In genomic region chr2:113318941-113319340, GRCh38 we compare ENCODE assay signal across 6 cellular contexts. TPM values are rescaled to one million over a fixed set of nuclear protein-coding genes. Genes with fewer than 3 reads are reported as not detected.
A peak's percentile ranks its signal among the peaks of the same experiment; 100 is the strongest.
DNase-seq lines count a peak whose midpoint lies in the region; ATAC-seq and TF ChIP-seq lines count a peak whose summit lies in the region.
"Not testable (repeated sequence)": the region's sequence is repeated elsewhere in the genome, so short reads cannot be mapped to it uniquely, and the experiment has no call there.
"Had no signal": no experiment of that assay in that cellular context is flagged by ENCODE, and none has a peak within 500 bp of the region (broad histone marks: within the 10 kb centered on the region; RNA-seq: fewer than 3 reads in every experiment).

No MANE protein-coding gene starts in this region.

- H3K4me3 Mint-ChIP-seq in HFFc6: not testable (repeated sequence)

- not testable (repeated sequence) for H3K27ac Mint-ChIP-seq in HFFc6

- not testable (repeated sequence) for BruUV-seq in PC-3 (replicated peaks; lab: Mats Ljungman, UMichigan)

- not testable (repeated sequence) for H3K4me2 ChIP-seq in PC-3 (ENCODE audit: low read length)

- not testable (repeated sequence) for H3K9me2 ChIP-seq in PC-3 (replicated peaks; ENCODE audit: low read length)

- not testable (repeated sequence) for H3K4me1 ChIP-seq in HEK293 (ENCODE audit: control insufficient read depth, insufficient read depth, low read length)
- H3K4me1 ChIP-seq in PC-3 (ENCODE audit: insufficient read depth, low read length): peaks cover 15% of the 10 kb centered on the region; the same call in 1 of the 2 replicates

- H3K4me3 ChIP-seq in HEK293 (ENCODE audit: low read depth, low read length); PC-3 (ENCODE audit: low read length): not testable (repeated sequence)

- peak; percentile 24 for DNase-seq in EH (ENCODE audit: low read depth)
- DNase-seq in HFFc6: peak; percentile 13
- peak; percentile 20 for DNase-seq in PC-3
- not testable (repeated sequence) for DNase-seq in left colon

- H3K9ac ChIP-seq in PC-3 (ENCODE audit: low read length): not testable (repeated sequence)

- H3K27me3 Mint-ChIP-seq in HFFc6 (ENCODE audit: insufficient read depth): not testable (repeated sequence)

- intact Hi-C loops in PC-3 (cut with micrococcal nuclease); left colon (cut with DNase I, micrococcal nuclease): not testable (repeated sequence)

- not testable (repeated sequence) for H3F3A ChIP-seq in PC-3 (ENCODE audit: low read length, unreplicated experiment)

- POLR2A ChIA-PET in HEK293 (lab: Yijun Ruan, JAX); PC-3 (lab: Charles Lee; ENCODE audit: unreplicated experiment): not testable (repeated sequence)

- peaks cover 15% of the 10 kb centered on the region for H3K4me1 Mint-ChIP-seq in HFFc6 (ENCODE audit: low read depth)

- CTCF ChIA-PET in HEK293 (lab: Yijun Ruan, JAX); PC-3 (lab: Charles Lee): not testable (repeated sequence)

- H3K36me3 ChIP-seq in HEK293 (ENCODE audit: control insufficient read depth in 2 of 2, insufficient read depth in 1 of 2, low read length in 2 of 2); PC-3 (ENCODE audit: low read depth, low read length): not testable (repeated sequence)

- H3K9me3 Mint-ChIP-seq in HFFc6: not testable (repeated sequence)

- H3K79me2 ChIP-seq in PC-3 (ENCODE audit: low read length): not testable (repeated sequence)

- H3K27ac ChIP-seq in HEK293 (ENCODE audit: extremely low read depth, low read depth, low read length); PC-3 (ENCODE audit: low read length): not testable (repeated sequence)

- not testable (repeated sequence) for TF ChIP-seq CTCF in HEK293 (tag by site-specific recombination; IDR thresholded peaks at IDR 0.05); HFFc6 (IDR thresholded peaks at IDR 0.05); PC-3 (conservative IDR thresholded peaks at IDR 0.05; ENCODE audit: low read depth, low read length)

- H3K27me3 ChIP-seq in PC-3 (ENCODE audit: low read length): not testable (repeated sequence)

- peak; percentile 76 for ATAC-seq in PC-3
- peak; percentile 16 for ATAC-seq in left colon

- H4K20me1 ChIP-seq in PC-3 (ENCODE audit: low read length): not testable (repeated sequence)

- H2AFZ ChIP-seq in PC-3 (ENCODE audit: low read length): not testable (repeated sequence)

- not testable (repeated sequence) for H3K36me3 Mint-ChIP-seq in HFFc6 (ENCODE audit: low read depth)

- H3K9me3 ChIP-seq in HEK293 (ENCODE audit: control insufficient read depth, insufficient read depth, low read depth, low read length); PC-3 (ENCODE audit: low read length): not testable (repeated sequence)

TF ChIP-seq in HEK293, 187 proteins besides CTCF, POLR2A, EP300 and RAD21:
- TF ChIP-seq ZNF366 (tag by site-specific recombination; conservative IDR thresholded peaks at IDR 0.05) (0 out of 2 replicates have a peak, but pooled peaks have one; percentile 23), ZNF843 (tag by site-specific recombination; IDR thresholded peaks at IDR 0.05) (peak; percentile 64; the same call in 1 of the 2 replicates), ZEB2 (tag by site-specific recombination; IDR thresholded peaks at IDR 0.05) (0 out of 2 replicates have a peak, but pooled peaks have one; percentile 26), FEZF1 (tag by site-specific recombination; IDR thresholded peaks at IDR 0.05) (peak; percentile 29; the same call in 1 of the 2 replicates), OSR2 (tag by site-specific recombination; IDR thresholded peaks at IDR 0.05) (0 out of 2 replicates have a peak, but pooled peaks have one; percentile 29)

RNA-seq across cellular contexts. Expression of gene PAX8, which starts 40.2 kb away (rescaled TPM):
- total RNA-seq in HFFc6 (2021; fragmentation: NEBNext Ultra II Directional; extraction: Animal tissue kit (Norgen Biotek cat#: 25700)): 1 to 10 TPM in 5 of 6 experiments, under 1 TPM in 1; 0.33 to 6.7 (median 5.1) TPM
- total RNA-seq in PC-3 (2014; rRNA removed) (2.6 and 3.4 TPM in 2 replicates), left colon (10 to 100 TPM in 1 of 2 donors, 1 to 10 TPM in 1; 1.3 to 13.2 TPM)
- total RNA-seq: G401 had no signal
